Comparison of ENCODE assay signal across 19 cellular contexts in genomic region chr4:55035892-55036291, GRCh38.
DNase-seq lines count a peak whose midpoint lies in the region; ATAC-seq and TF ChIP-seq lines count a peak whose summit lies in the region.
"Had no signal": no experiment of that assay in that cellular context is flagged by ENCODE, and none has a peak within 500 bp of the region (broad histone marks: within the 10 kb centered on the region; RNA-seq: fewer than 3 reads in every experiment).

No MANE protein-coding gene starts in this region.

- ATAC-seq in gastroesophageal sphincter: no peak
- peak; percentile 56 for ATAC-seq in omental fat pad (ENCODE audit: low FRiP score)
- ATAC-seq in aorta (ENCODE audit: low FRiP score): no peak
- ATAC-seq: A549 had no signal

- H3K4me1 ChIP-seq in breast epithelium: no peaks in the 10 kb centered on the region
- peaks cover 21 to 95% (median 30%) of the 10 kb centered on the region in 3 donors for H3K4me1 ChIP-seq in gastroesophageal sphincter
- peaks cover 4 to 6% of the 10 kb centered on the region in 2 donors for H3K4me1 ChIP-seq in aorta (ENCODE audit: control insufficient read depth in 1 of 2, insufficient read depth in 2 of 2, low read length in 2 of 2)
- peaks cover 0 to 9% (median 5%) of the 10 kb centered on the region in 4 donors for H3K4me1 ChIP-seq in stomach
- H3K4me1 ChIP-seq: A549, BLaER1 had no signal

- no peaks in the 10 kb centered on the region for H3K9me3 Mint-ChIP-seq in MCF 10A (ENCODE audit: unreplicated experiment)
- H3K9me3 Mint-ChIP-seq in activated T-cell treated with anti-CD3 and anti-CD28 coated beads, Interleukin-2, amount 50 U/mL, for 24 hours: peaks cover 5% of the 10 kb centered on the region

- H3K36me3 Mint-ChIP-seq in MCF 10A (ENCODE audit: insufficient read depth, unreplicated experiment): no peaks in the 10 kb centered on the region
- no peaks in the 10 kb centered on the region for H3K36me3 Mint-ChIP-seq in activated T-cell treated with anti-CD3 and anti-CD28 coated beads, Interleukin-2, amount 50 U/mL, for 24 hours (ENCODE audit: low read depth)
- H3K36me3 Mint-ChIP-seq: CD14-positive monocyte had no signal

- H3K27me3 Mint-ChIP-seq in MCF 10A (ENCODE audit: insufficient read depth, unreplicated experiment): no peaks in the 10 kb centered on the region
- peaks cover 11% of the 10 kb centered on the region for H3K27me3 Mint-ChIP-seq in activated T-cell treated with anti-CD3 and anti-CD28 coated beads, Interleukin-2, amount 50 U/mL, for 24 hours

- intact Hi-C loops in MCF 10A (cut with micrococcal nuclease): no loop called here
- intact Hi-C loops in breast epithelium (cut with DNase I; ENCODE audit: low total_unique reads): no loop called here
- intact Hi-C loops in aorta (cut with DNase I): no loop called here
- intact Hi-C loops in stomach (cut with DNase I; ENCODE audit: low total_unique reads): no loop called here

- H3K9me3 ChIP-seq in breast epithelium (no peaks in the 10 kb centered on the region), gastroesophageal sphincter (no peaks in the 10 kb centered on the region), aorta (ENCODE audit: control insufficient read depth, low read length) (no peaks in the 10 kb centered on the region), stomach (peaks cover 0 to 3% (median 0%) of the 10 kb centered on the region in 4 donors)
- H3K9me3 ChIP-seq: A549, BLaER1 had no signal

- no peak overlapping the region for H3K4me3 ChIP-seq in breast epithelium
- no peak overlapping the region for H3K4me3 ChIP-seq in gastroesophageal sphincter
- no peak overlapping the region for H3K4me3 ChIP-seq in aorta (ENCODE audit: low read length in 2 of 2)
- no peak overlapping the region for H3K4me3 ChIP-seq in stomach
- H3K4me3 ChIP-seq: A549, BLaER1, GM23248 had no signal

- peaks cover 83% of the 10 kb centered on the region for H3K4me1 Mint-ChIP-seq in MCF 10A (ENCODE audit: insufficient read depth, unreplicated experiment)
- no peaks in the 10 kb centered on the region for H3K4me1 Mint-ChIP-seq in activated T-cell treated with anti-CD3 and anti-CD28 coated beads, Interleukin-2, amount 50 U/mL, for 24 hours (ENCODE audit: low read depth)
- H3K4me1 Mint-ChIP-seq: CD14-positive monocyte; CD4-positive, alpha-beta memory T cell had no signal

- TF ChIP-seq EP300 in gastroesophageal sphincter (IDR thresholded peaks at IDR 0.05) (no peak), stomach (IDR thresholded peaks at IDR 0.05) (no peak)

- peak overlapping the region; percentile 49 for H3K27ac Mint-ChIP-seq in MCF 10A (ENCODE audit: low read depth, unreplicated experiment)
- H3K27ac Mint-ChIP-seq in activated T-cell treated with anti-CD3 and anti-CD28 coated beads, Interleukin-2, amount 50 U/mL, for 24 hours: no peak overlapping the region
- H3K27ac Mint-ChIP-seq: CD14-positive monocyte; CD4-positive, alpha-beta memory T cell had no signal

- TF ChIP-seq CTCF in MCF 10A (IDR thresholded peaks at IDR 0.05; ENCODE audit: unreplicated experiment): no peak
- TF ChIP-seq CTCF in breast epithelium (IDR thresholded peaks at IDR 0.05): no peak
- TF ChIP-seq CTCF in gastroesophageal sphincter (IDR thresholded peaks at IDR 0.05): no peak
- TF ChIP-seq CTCF in omental fat pad (IDR thresholded peaks at IDR 0.05): no peak
- no peak for TF ChIP-seq CTCF in stomach (IDR thresholded peaks at IDR 0.05)

- no peaks in the 10 kb centered on the region for H3K27me3 ChIP-seq in breast epithelium
- H3K27me3 ChIP-seq in gastroesophageal sphincter: no peaks in the 10 kb centered on the region
- no peaks in the 10 kb centered on the region for H3K27me3 ChIP-seq in aorta (ENCODE audit: control insufficient read depth in 1 of 2, insufficient read depth in 2 of 2, low read length in 1 of 2)
- no peaks in the 10 kb centered on the region for H3K27me3 ChIP-seq in stomach
- H3K27me3 ChIP-seq: BLaER1 had no signal

- no peak for TF ChIP-seq POLR2A in breast epithelium (IDR thresholded peaks at IDR 0.05)
- no peak for TF ChIP-seq POLR2A in gastroesophageal sphincter (IDR thresholded peaks at IDR 0.05)
- TF ChIP-seq POLR2A in stomach (IDR thresholded peaks at IDR 0.05): no peak

- H3K27ac ChIP-seq in breast epithelium (no peak overlapping the region), gastroesophageal sphincter (peak overlapping the region; percentile 31 to 87 (median 64)), aorta (ENCODE audit: low read depth in 1 of 2, low read length in 2 of 2) (no peak overlapping the region), stomach (no peak overlapping the region)
- H3K27ac ChIP-seq: 22Rv1, A549, BLaER1, GM23248, HL-60 had no signal

- H3K4me3 Mint-ChIP-seq in MCF 10A (ENCODE audit: unreplicated experiment): peak overlapping the region; percentile 66
- H3K4me3 Mint-ChIP-seq in activated T-cell treated with anti-CD3 and anti-CD28 coated beads, Interleukin-2, amount 50 U/mL, for 24 hours: no peak overlapping the region
- H3K4me3 Mint-ChIP-seq: CD14-positive monocyte; CD4-positive, alpha-beta memory T cell had no signal

- CTCF ChIA-PET in MCF 10A (lab: Yijun Ruan, JAX): interaction anchor here (0.6 to 1.9 kb wide), 3 partner anchors 37 to 666 kb away, joined by 3 to 7 read pairs (median 3); no protein-coding TSS in a partner anchor

- BruUV-seq in MCF 10A (replicated peaks; lab: Mats Ljungman, UMichigan): no TSS peak

- H3K36me3 ChIP-seq in breast epithelium (no peaks in the 10 kb centered on the region), gastroesophageal sphincter (no peaks in the 10 kb centered on the region), aorta (ENCODE audit: control insufficient read depth in 1 of 2, insufficient read depth in 2 of 2, low read length in 1 of 2) (no peaks in the 10 kb centered on the region), stomach (no peaks in the 10 kb centered on the region)
- H3K36me3 ChIP-seq: BLaER1 had no signal

- DNase-seq in MCF 10A (ENCODE audit: unreplicated experiment): no peak
- no peak for DNase-seq in breast epithelium (ENCODE audit: low spot score in 2 of 2)
- peak; percentile 72 for DNase-seq in amniotic epithelial cell (ENCODE audit: low read depth)
- DNase-seq in omental fat pad (ENCODE audit: low spot score): no peak
- DNase-seq in activated T-cell treated with anti-CD3 and anti-CD28 coated beads, Interleukin-2, amount 50 U/mL, for 24 hours: no peak
- no peak for DNase-seq in aorta
- DNase-seq in stomach: no peak
- DNase-seq: CD4-positive, alpha-beta memory T cell; DMS153; DMS79; GDM1; GM23248; HCEC 1CT had no signal

- 64% methylated on average over 1 of the region's 1 CpG; no CpG with 5 or more reads in 1 of the 2 donors for WGBS in gastroesophageal sphincter (ENCODE audit: low coverage in 1 of 2), 2 donors
- 14 to 21% methylated on average over 1 of the region's 1 CpG for WGBS in aorta, 2 donors
- WGBS in stomach, 5 donors: 72 to 80% (median 74%) methylated on average over 1 of the region's 1 CpG

- POLR2A ChIA-PET in MCF 10A (lab: Yijun Ruan, JAX): interaction anchor here (1.2 to 6.2 kb wide), 10 partner anchors 9 to 362 kb away, joined by 3 to 77 read pairs (median 7); no protein-coding TSS in a partner anchor

Comparison
In these comparisons a context has a peak if more than half of its experiments do, and no peak if none do; other contexts are left out.
1. H3K27ac ChIP-seq: peak in gastroesophageal sphincter (4 of 4); none in breast epithelium (0 of 2), aorta (0 of 2) and stomach (0 of 5).